Comparison of ENCODE assay signal across 18 cellular contexts in genomic region chr6:158251565-158251964, GRCh38.
DNase-seq lines count a peak whose midpoint lies in the region; ATAC-seq and TF ChIP-seq lines count a peak whose summit lies in the region.
"Had no signal": no experiment of that assay in that cellular context is flagged by ENCODE, and none has a peak within 500 bp of the region (broad histone marks: within the 10 kb centered on the region; RNA-seq: fewer than 3 reads in every experiment).

No MANE protein-coding gene starts in this region.

- H3K27me3 Mint-ChIP-seq in progenitor cell of endocrine pancreas, result no peaks in the 10 kb centered on the region
- H3K27me3 Mint-ChIP-seq: CD4-positive, alpha-beta T cell had no signal

- H3K27me3 ChIP-seq in WERI-Rb-1 (ENCODE audit: insufficient read depth, low read depth, severe bottlenecking), result no peaks in the 10 kb centered on the region

- H3K4me1 Mint-ChIP-seq in progenitor cell of endocrine pancreas (ENCODE audit: low read depth), result peaks cover 11% of the 10 kb centered on the region

- ATAC-seq in GM18858 (IDR thresholded peaks at IDR 0.05; ENCODE audit: unreplicated experiment) (peak; percentile 44), HG02610 (IDR thresholded peaks at IDR 0.05; ENCODE audit: unreplicated experiment) (peak; percentile 62), HG02678 (IDR thresholded peaks at IDR 0.05; ENCODE audit: unreplicated experiment) (no peak)
- ATAC-seq: GM23338, HCT116 had no signal

- peak overlapping the region; percentile 61 for H3K27ac Mint-ChIP-seq in progenitor cell of endocrine pancreas
- H3K27ac Mint-ChIP-seq: CD4-positive, alpha-beta T cell; GM23338; HFFc6 had no signal

- H3K4me3 ChIP-seq in WERI-Rb-1 (ENCODE audit: low read depth, low read length), result no peak overlapping the region
- H3K4me3 ChIP-seq: GM23338 had no signal

- no peaks in the 10 kb centered on the region for H3K9me3 Mint-ChIP-seq in progenitor cell of endocrine pancreas (ENCODE audit: low read depth)
- H3K9me3 Mint-ChIP-seq: CD4-positive, alpha-beta T cell; GM23338; HFFc6 had no signal

- TF ChIP-seq CTCF in WERI-Rb-1 (IDR thresholded peaks at IDR 0.05; ENCODE audit: low read depth, low read length) (no peak), progenitor cell of endocrine pancreas (IDR thresholded peaks at IDR 0.05; ENCODE audit: unreplicated experiment) (no peak)

- peak overlapping the region; percentile 27; the same call in 1 of the 2 replicates for H3K27ac ChIP-seq in WERI-Rb-1
- H3K27ac ChIP-seq: C4-2B, HL-60 had no signal

- peaks cover 37% of the 10 kb centered on the region for H3K36me3 ChIP-seq in WERI-Rb-1

- no peak for DNase-seq in WERI-Rb-1
- no peak for DNase-seq in progenitor cell of endocrine pancreas (ENCODE audit: low spot score, unreplicated experiment)
- no peak for DNase-seq in mucosa of gallbladder (ENCODE audit: low spot score)
- DNase-seq in GDM1 (lab: John Stamatoyannopoulos, UW), result no peak
- no peak for DNase-seq in activated T-cell treated with anti-CD3 and anti-CD28 coated beads for 4 hours
- DNase-seq: ACHN; Caco-2; CD4-positive, alpha-beta T cell; DMS79; GF-D8; HFFc6 had no signal

- no peak overlapping the region for H3K4me3 Mint-ChIP-seq in progenitor cell of endocrine pancreas (ENCODE audit: low read depth)
- H3K4me3 Mint-ChIP-seq: CD4-positive, alpha-beta T cell; GM23338; HFFc6 had no signal

- peaks cover 12% of the 10 kb centered on the region for H3K36me3 Mint-ChIP-seq in progenitor cell of endocrine pancreas (ENCODE audit: insufficient read depth)

- no peaks in the 10 kb centered on the region for H3K9me3 ChIP-seq in WERI-Rb-1 (ENCODE audit: severe bottlenecking)
- H3K9me3 ChIP-seq: Caco-2 had no signal
